ENCODE assay signal across 25 cellular contexts in the genomic region with DNA sequence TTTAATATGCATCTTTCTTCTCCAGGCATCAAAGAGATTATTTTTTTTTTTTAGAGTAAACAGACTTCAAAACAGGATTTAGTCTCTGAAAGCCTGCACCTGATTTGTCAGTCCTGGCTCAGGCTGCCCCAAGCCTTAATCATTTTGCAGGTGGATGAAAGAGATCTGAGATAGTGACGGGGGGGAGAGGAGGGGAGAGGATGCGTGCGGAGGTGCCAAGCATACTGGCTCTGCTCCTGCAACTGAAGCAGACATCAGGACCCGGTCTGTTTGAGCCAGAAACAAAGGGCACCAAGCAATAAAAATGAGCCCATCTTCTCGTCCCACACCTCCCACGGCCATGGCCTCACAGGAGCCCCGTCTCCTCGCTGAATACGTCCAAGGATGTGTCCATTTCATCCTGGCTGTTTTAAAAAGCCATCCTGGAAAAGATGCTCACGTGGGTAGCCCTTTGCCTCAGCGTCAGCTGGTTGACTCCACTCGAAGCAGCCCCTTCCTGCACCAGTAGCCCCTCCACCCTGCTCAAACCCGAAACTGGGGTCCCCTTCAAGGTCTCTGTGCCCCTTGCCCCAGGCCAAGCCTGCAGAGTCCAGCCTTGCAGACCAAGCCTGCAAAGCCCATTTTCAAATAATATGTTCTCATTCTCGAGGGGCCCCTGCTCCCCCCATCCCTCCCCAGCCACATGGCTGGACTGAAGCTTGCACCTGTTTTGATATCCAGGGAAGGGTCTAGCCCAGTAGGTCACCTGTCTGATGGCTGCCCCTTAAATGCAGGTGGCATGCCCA.
DNase-seq lines count a peak whose midpoint lies in the region; ATAC-seq and TF ChIP-seq lines count a peak whose summit lies in the region.
"Had no signal": no experiment of that assay in that cellular context is flagged by ENCODE, and none has a peak within 500 bp of the region (broad histone marks: within the 10 kb centered on the region; RNA-seq: fewer than 3 reads in every experiment).

No MANE protein-coding gene starts in this region.

- peaks cover 10% of the 10 kb centered on the region for H3K36me3 Mint-ChIP-seq in brain
- peaks cover 13% of the 10 kb centered on the region for H3K36me3 Mint-ChIP-seq in natural killer cell treated with Interleukin-12 subunit alpha and Interleukin-12 subunit beta and Interleukin-15 and Interleukin-18, amount 100 ng/mL, for 72 hours

- H3K27ac ChIP-seq in body of pancreas (no peak overlapping the region), gastrocnemius medialis (no peak overlapping the region)
- H3K27ac ChIP-seq: brain microvascular endothelial cell, KMS-11, left lung, transverse colon, WERI-Rb-1 had no signal

- H3K36me3 ChIP-seq in body of pancreas (replicated peaks in 1 of 2; ENCODE audit: insufficient read depth in 1 of 2, low read depth in 2 of 2) (no peaks in the 10 kb centered on the region), gastrocnemius medialis (no peaks in the 10 kb centered on the region)
- H3K36me3 ChIP-seq: brain microvascular endothelial cell, left lung, transverse colon, WERI-Rb-1 had no signal

- H3K27me3 Mint-ChIP-seq in brain, result peaks cover 3% of the 10 kb centered on the region
- peaks cover 0 to 12% of the 10 kb centered on the region in 2 donors for H3K27me3 Mint-ChIP-seq in natural killer cell treated with Interleukin-12 subunit alpha and Interleukin-12 subunit beta and Interleukin-15 and Interleukin-18, amount 100 ng/mL, for 72 hours
- H3K27me3 Mint-ChIP-seq: activated T-helper 17 cell treated with anti-CD3 and anti-CD28 coated beads, Interleukin-2, amount 50 U/mL, for 72 hours; stimulated activated naive CD8-positive, alpha-beta T cell treated with anti-CD3 and anti-CD28 coated beads, Interleukin-15, amount 100 ng/mL, for 72 hours had no signal

- peak overlapping the region in 2 of 5 experiments; percentile 32 to 60 for H3K4me3 Mint-ChIP-seq in brain
- H3K4me3 Mint-ChIP-seq in natural killer cell treated with Interleukin-12 subunit alpha and Interleukin-12 subunit beta and Interleukin-15 and Interleukin-18, amount 100 ng/mL, for 72 hours, result peak overlapping the region; percentile 24
- H3K4me3 Mint-ChIP-seq: dendritic cell treated with granulocyte-macrophage colony-stimulating factor and Interleukin-4, amounts not matched to agents 40 ng/mL and 50 ng/mL, for 4 days; stimulated activated naive CD8-positive, alpha-beta T cell treated with anti-CD3 and anti-CD28 coated beads, Interleukin-15, amount 100 ng/mL, for 72 hours had no signal

- 34 to 41% methylated on average over 10 to 14 of the region's 14 CpGs for WGBS in body of pancreas, 2 donors

- no peak for ATAC-seq in natural killer cell treated with Interleukin-12 subunit alpha and Interleukin-12 subunit beta and Interleukin-15 and Interleukin-18, amount 100 ng/mL, for 72 hours
- ATAC-seq in body of pancreas, result no peak
- no peak for ATAC-seq in gastrocnemius medialis
- ATAC-seq: activated T-helper 17 cell treated with anti-CD3 and anti-CD28 coated beads, Interleukin-2, amount 50 U/mL, for 72 hours; left lung; stimulated activated naive CD8-positive, alpha-beta T cell treated with anti-CD3 and anti-CD28 coated beads, Interleukin-15, amount 100 ng/mL, for 72 hours had no signal

- H3K27ac Mint-ChIP-seq in brain, result peak overlapping the region; percentile 92 to 98 (median 95)
- peak overlapping the region in 1 of 2 donors; percentile 1 for H3K27ac Mint-ChIP-seq in natural killer cell treated with Interleukin-12 subunit alpha and Interleukin-12 subunit beta and Interleukin-15 and Interleukin-18, amount 100 ng/mL, for 72 hours
- H3K27ac Mint-ChIP-seq: activated T-helper 17 cell treated with anti-CD3 and anti-CD28 coated beads, Interleukin-2, amount 50 U/mL, for 72 hours; dendritic cell treated with granulocyte-macrophage colony-stimulating factor and Interleukin-4, amounts not matched to agents 40 ng/mL and 50 ng/mL, for 4 days; stimulated activated naive CD8-positive, alpha-beta T cell treated with anti-CD3 and anti-CD28 coated beads, Interleukin-15, amount 100 ng/mL, for 72 hours had no signal

- in situ Hi-C loops in gastrocnemius medialis (cut with MboI; ENCODE audit: low sequenced_read_pairs in 4 of 4), result no loop called here

- no peaks in the 10 kb centered on the region for H3K27me3 ChIP-seq in body of pancreas
- H3K27me3 ChIP-seq in gastrocnemius medialis, result no peaks in the 10 kb centered on the region

- no peak for TF ChIP-seq CTCF in brain (conservative IDR thresholded peaks at IDR 0.05)
- no peak for TF ChIP-seq CTCF in body of pancreas (IDR thresholded peaks at IDR 0.05)
- no peak for TF ChIP-seq CTCF in gastrocnemius medialis (IDR thresholded peaks at IDR 0.05 in 4 of 5, conservative IDR thresholded peaks at IDR 0.05 in 1 of 5)

- H3K9me3 ChIP-seq in body of pancreas (no peaks in the 10 kb centered on the region), gastrocnemius medialis (no peaks in the 10 kb centered on the region)
- H3K9me3 ChIP-seq: transverse colon had no signal

- H3K4me1 ChIP-seq in body of pancreas (no peaks in the 10 kb centered on the region), gastrocnemius medialis (no peaks in the 10 kb centered on the region)
- H3K4me1 ChIP-seq: Caco-2, transverse colon had no signal

- peak; percentile 72 for DNase-seq in NCI-H2171 treated with DMSO at 0.1 percent for 48 hours (lab: John Stamatoyannopoulos, UW)
- DNase-seq in NCI-H2171 (lab: John Stamatoyannopoulos, UW), result no peak
- peak; percentile 66 for DNase-seq in D341Med (ENCODE audit: low spot score)
- DNase-seq in natural killer cell treated with Interleukin-12 subunit alpha and Interleukin-12 subunit beta and Interleukin-15 and Interleukin-18, amount 100 ng/mL, for 72 hours (ENCODE audit: low spot score), result peak; percentile 51
- no peak for DNase-seq in HT-29 (ENCODE audit: low spot score)
- DNase-seq in body of pancreas, result no peak
- DNase-seq in gastrocnemius medialis, result no peak
- DNase-seq: activated CD4-positive, alpha-beta T cell treated with anti-CD3 and anti-CD28 coated beads, Interleukin-2, amount 50 U/mL, for 1 hour; activated CD8-positive, alpha-beta memory T cell treated with anti-CD3 and anti-CD28 coated beads, Interleukin-2, amount 50 U/mL, for 4 hours; brain microvascular endothelial cell; Caco-2; head of caudate nucleus; MV-4-11; NCI-H187 treated with DMSO at 0.1 percent for 48 hours; NCI-H446; small intestine; stimulated activated CD4-positive, alpha-beta T cell treated with anti-CD3 and anti-CD28 coated beads, Interleukin-4, amount 100 ng/mL, for 1 hour; stimulated activated naive CD8-positive, alpha-beta T cell treated with anti-CD3 and anti-CD28 coated beads, Interleukin-15, amount 100 ng/mL, for 72 hours; transverse colon; WERI-Rb-1 had no signal

- peaks cover 0 to 25% (median 14%) of the 10 kb centered on the region in 5 experiments for H3K9me3 Mint-ChIP-seq in brain
- H3K9me3 Mint-ChIP-seq in natural killer cell treated with Interleukin-12 subunit alpha and Interleukin-12 subunit beta and Interleukin-15 and Interleukin-18, amount 100 ng/mL, for 72 hours, result peaks cover 13% of the 10 kb centered on the region

- peaks cover 70% of the 10 kb centered on the region for H3K4me1 Mint-ChIP-seq in brain
- peaks cover 42 to 56% of the 10 kb centered on the region in 2 donors for H3K4me1 Mint-ChIP-seq in natural killer cell treated with Interleukin-12 subunit alpha and Interleukin-12 subunit beta and Interleukin-15 and Interleukin-18, amount 100 ng/mL, for 72 hours (ENCODE audit: low read depth in 2 of 2)

- H3K4me3 ChIP-seq in body of pancreas (no peak overlapping the region), gastrocnemius medialis (no peak overlapping the region)
- H3K4me3 ChIP-seq: left lung, transverse colon had no signal

- intact Hi-C loops in body of pancreas (cut with DNase I) (no loop called here), gastrocnemius medialis (cut with DNase I; ENCODE audit: low total_unique reads) (no loop called here)

- TF ChIP-seq POLR2A in body of pancreas (IDR thresholded peaks at IDR 0.05), result no peak
- TF ChIP-seq POLR2A in gastrocnemius medialis (IDR thresholded peaks at IDR 0.05), result no peak

Comparison
In these comparisons a context has a peak if more than half of its experiments do, and no peak if none do; other contexts are left out.
1. DNase-seq: peak in NCI-H2171 treated with DMSO at 0.1 percent for 48 hours (single experiment), D341Med (single experiment) and natural killer cell treated with Interleukin-12 subunit alpha and Interleukin-12 subunit beta and Interleukin-15 and Interleukin-18, amount 100 ng/mL, for 72 hours (single experiment); none in NCI-H2171 (single experiment), HT-29 (single experiment), body of pancreas (0 of 4) and gastrocnemius medialis (0 of 2).